19 cellular contexts compared by ENCODE assay signal in the genomic region with DNA sequence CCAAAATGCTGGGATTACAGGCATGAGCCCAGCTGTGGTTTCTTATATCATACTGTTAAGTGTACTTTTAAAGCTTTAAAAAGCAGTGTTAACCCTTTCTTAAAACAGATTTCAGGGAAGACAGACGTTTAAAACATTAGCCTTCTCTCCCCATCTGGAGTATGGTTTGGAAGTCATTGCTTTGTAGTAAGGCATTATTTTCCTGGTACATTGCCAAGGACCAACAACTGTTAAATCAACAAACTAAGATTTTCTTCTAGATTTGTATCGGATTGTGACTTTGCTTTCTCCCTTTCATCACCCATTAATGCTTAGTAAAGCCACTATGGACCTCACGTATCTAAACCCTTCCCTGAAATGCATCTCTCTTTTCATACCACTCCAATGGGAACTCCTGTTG. TPM values are rescaled to one million over a fixed set of nuclear protein-coding genes. Genes with fewer than 3 reads are reported as not detected.
DNase-seq lines count a peak whose midpoint lies in the region; ATAC-seq and TF ChIP-seq lines count a peak whose summit lies in the region.
"Had no signal": no experiment of that assay in that cellular context is flagged by ENCODE, and none has a peak within 500 bp of the region (broad histone marks: within the 10 kb centered on the region; RNA-seq: fewer than 3 reads in every experiment).

No MANE protein-coding gene starts in this region.

- H4K20me1 ChIP-seq in OCI-LY7 (ENCODE audit: insufficient read depth, low read length): peaks cover 30% of the 10 kb centered on the region

- peaks cover 9% of the 10 kb centered on the region for H3K9me3 Mint-ChIP-seq in dendritic cell treated with granulocyte-macrophage colony-stimulating factor and Interleukin-4, amounts not matched to agents 40 ng/mL and 50 ng/mL, for 4 days
- peaks cover 4% of the 10 kb centered on the region for H3K9me3 Mint-ChIP-seq in osteocyte (ENCODE audit: unreplicated experiment)
- peaks cover 5% of the 10 kb centered on the region for H3K9me3 Mint-ChIP-seq in activated naive CD8-positive, alpha-beta T cell treated with anti-CD3 and anti-CD28 coated beads, Interleukin-2, amount 50 U/mL, for 24 hours

- peaks cover 13% of the 10 kb centered on the region; the same call in 1 of the 2 replicates for H3K9me3 ChIP-seq in OCI-LY7 (ENCODE audit: low read length)
- H3K9me3 ChIP-seq: adrenal gland, right lobe of liver, SJSA1 had no signal

- POLR2A ChIA-PET in OCI-LY7 (lab: Charles Lee): interaction anchor here (0.6 to 4.1 kb wide), 4 partner anchors 10 to 60 kb away, joined by 3 to 27 read pairs (median 4); a partner anchor contains a TSS

- ATAC-seq in HG03175 (IDR thresholded peaks at IDR 0.05; ENCODE audit: unreplicated experiment): no peak
- ATAC-seq in activated naive CD8-positive, alpha-beta T cell treated with anti-CD3 and anti-CD28 coated beads, Interleukin-2, amount 50 U/mL, for 24 hours: no peak
- ATAC-seq: left ventricle myocardium superior had no signal

- H3K27me3 Mint-ChIP-seq in dendritic cell treated with granulocyte-macrophage colony-stimulating factor and Interleukin-4, amounts not matched to agents 40 ng/mL and 50 ng/mL, for 4 days: no peaks in the 10 kb centered on the region
- no peaks in the 10 kb centered on the region for H3K27me3 Mint-ChIP-seq in osteocyte (ENCODE audit: unreplicated experiment)
- H3K27me3 Mint-ChIP-seq in activated naive CD8-positive, alpha-beta T cell treated with anti-CD3 and anti-CD28 coated beads, Interleukin-2, amount 50 U/mL, for 24 hours: no peaks in the 10 kb centered on the region
- H3K27me3 Mint-ChIP-seq: activated CD4-positive, alpha-beta memory T cell treated with anti-CD3 and anti-CD28 coated beads for 36 hours had no signal

- BruUV-seq in OCI-LY7 (replicated peaks; lab: Mats Ljungman, UMichigan): no TSS peak

- peak; percentile 67 for DNase-seq in EH (ENCODE audit: low read depth)
- no peak for DNase-seq in OCI-LY7 (ENCODE audit: low spot score)
- DNase-seq in osteocyte (ENCODE audit: extremely low spot score, unreplicated experiment): no peak
- no peak for DNase-seq in SK-N-DZ (ENCODE audit: low spot score)
- DNase-seq in activated CD4-positive, alpha-beta T cell treated with anti-CD3 and anti-CD28 coated beads for 48 hours: no peak
- no peak for DNase-seq in activated naive CD8-positive, alpha-beta T cell treated with anti-CD3 and anti-CD28 coated beads, Interleukin-2, amount 50 U/mL, for 24 hours
- DNase-seq: activated CD4-positive, alpha-beta memory T cell treated with anti-CD3 and anti-CD28 coated beads for 36 hours; adrenal gland; DMS79; left ventricle myocardium superior; MV-4-11; NCI-H2107; NK-92 treated with Interleukin-12 subunit alpha and Interleukin-12 subunit beta, amount 100 ng/mL, for 24 hours; right lobe of liver; stimulated activated naive CD4-positive, alpha-beta T cell had no signal

- TF ChIP-seq CTCF in OCI-LY7 (conservative IDR thresholded peaks at IDR 0.05; ENCODE audit: low read length) (no peak), osteocyte (IDR thresholded peaks at IDR 0.05) (no peak)

- peak overlapping the region; percentile 91 for H3K27ac Mint-ChIP-seq in dendritic cell treated with granulocyte-macrophage colony-stimulating factor and Interleukin-4, amounts not matched to agents 40 ng/mL and 50 ng/mL, for 4 days
- peak overlapping the region; percentile 81 for H3K27ac Mint-ChIP-seq in osteocyte (ENCODE audit: unreplicated experiment)
- H3K27ac Mint-ChIP-seq in activated naive CD8-positive, alpha-beta T cell treated with anti-CD3 and anti-CD28 coated beads, Interleukin-2, amount 50 U/mL, for 24 hours: no peak overlapping the region
- H3K27ac Mint-ChIP-seq: activated CD4-positive, alpha-beta memory T cell treated with anti-CD3 and anti-CD28 coated beads for 36 hours had no signal

- no peak overlapping the region for H3K4me3 ChIP-seq in OCI-LY7 (ENCODE audit: low read depth, low read length, poor library complexity, severe bottlenecking)
- H3K4me3 ChIP-seq: adrenal gland, coronary artery, right lobe of liver, SJSA1 had no signal

- peaks cover 32% of the 10 kb centered on the region for H3K4me1 Mint-ChIP-seq in dendritic cell treated with granulocyte-macrophage colony-stimulating factor and Interleukin-4, amounts not matched to agents 40 ng/mL and 50 ng/mL, for 4 days (ENCODE audit: low read depth)
- H3K4me1 Mint-ChIP-seq in osteocyte (ENCODE audit: unreplicated experiment): peaks cover 46% of the 10 kb centered on the region
- H3K4me1 Mint-ChIP-seq in activated naive CD8-positive, alpha-beta T cell treated with anti-CD3 and anti-CD28 coated beads, Interleukin-2, amount 50 U/mL, for 24 hours: peaks cover 40% of the 10 kb centered on the region

- no peak overlapping the region for H3K27ac ChIP-seq in OCI-LY7 (ENCODE audit: low read depth, low read length, poor library complexity, severe bottlenecking)
- H3K27ac ChIP-seq: adrenal gland, coronary artery, right lobe of liver, SJSA1 had no signal

- peaks cover 19% of the 10 kb centered on the region for H3K36me3 ChIP-seq in OCI-LY7 (ENCODE audit: insufficient read depth, low read length)
- H3K36me3 ChIP-seq: adrenal gland, right lobe of liver, SJSA1 had no signal

- intact Hi-C loops in OCI-LY7 (cut with micrococcal nuclease; ENCODE audit: unreplicated experiment): loop anchor here (5.0 kb wide), 1 partner anchor 44 kb away; no protein-coding TSS in a partner anchor
- intact Hi-C loops in dendritic cell treated with granulocyte-macrophage colony-stimulating factor and Interleukin-4, amounts not matched to agents 40 ng/mL and 50 ng/mL, for 4 days (cut with micrococcal nuclease): no loop called here

- H3K36me3 Mint-ChIP-seq in dendritic cell treated with granulocyte-macrophage colony-stimulating factor and Interleukin-4, amounts not matched to agents 40 ng/mL and 50 ng/mL, for 4 days (ENCODE audit: low read depth): peaks cover 17% of the 10 kb centered on the region
- peaks cover 5% of the 10 kb centered on the region for H3K36me3 Mint-ChIP-seq in osteocyte (ENCODE audit: unreplicated experiment)
- peaks cover 16% of the 10 kb centered on the region for H3K36me3 Mint-ChIP-seq in activated naive CD8-positive, alpha-beta T cell treated with anti-CD3 and anti-CD28 coated beads, Interleukin-2, amount 50 U/mL, for 24 hours (ENCODE audit: low read depth)

- H3K4me1 ChIP-seq in OCI-LY7 (ENCODE audit: insufficient read depth, low read length, poor library complexity, severe bottlenecking): peaks cover 29% of the 10 kb centered on the region

- peak overlapping the region; percentile 60 for H3K4me3 Mint-ChIP-seq in dendritic cell treated with granulocyte-macrophage colony-stimulating factor and Interleukin-4, amounts not matched to agents 40 ng/mL and 50 ng/mL, for 4 days
- no peak overlapping the region for H3K4me3 Mint-ChIP-seq in osteocyte (ENCODE audit: unreplicated experiment)
- H3K4me3 Mint-ChIP-seq in activated naive CD8-positive, alpha-beta T cell treated with anti-CD3 and anti-CD28 coated beads, Interleukin-2, amount 50 U/mL, for 24 hours: no peak overlapping the region
- H3K4me3 Mint-ChIP-seq: activated CD4-positive, alpha-beta memory T cell treated with anti-CD3 and anti-CD28 coated beads for 36 hours had no signal

- H3K9me2 ChIP-seq in OCI-LY7 (ENCODE audit: insufficient read depth, low read length): no peaks in the 10 kb centered on the region

- CTCF ChIA-PET in OCI-LY7 (lab: Charles Lee; ENCODE audit: unreplicated experiment): no interaction called here

- H3K4me2 ChIP-seq in OCI-LY7 (ENCODE audit: low read length): peak overlapping the region; percentile 55

- peaks cover 77% of the 10 kb centered on the region for H3K79me2 ChIP-seq in OCI-LY7 (ENCODE audit: insufficient read depth, low read depth, low read length)

- H2AFZ ChIP-seq in OCI-LY7 (ENCODE audit: low read length): no peak overlapping the region

RNA-seq across cellular contexts. Expression of a gene that starts 50.5 kb away (rescaled TPM):
- 96.7 and 126 TPM in 2 replicates for total RNA-seq in OCI-LY7 (2014; rRNA removed; shearing (Covaris generic))
- total RNA-seq in OCI-LY7 (2022): 142 and 167 TPM in 2 replicates
- 98.5 and 104 TPM in 2 replicates for total RNA-seq in osteocyte
- 161 and 178 TPM in 2 replicates for polyA plus RNA-seq in SK-N-DZ (2014; cell fraction: cytosol; rRNA removed)
- 128 and 165 TPM in 2 replicates for polyA plus RNA-seq in SK-N-DZ (2014; cell fraction: nucleus; rRNA removed)
